In genomic region chr14:98602983-98603382, GRCh38 we compare ENCODE assay signal across 26 cellular contexts.
"Had no signal": no experiment of that assay in that cellular context is flagged by ENCODE, and none has a peak within 500 bp of the region (broad histone marks: within the 10 kb centered on the region; RNA-seq: fewer than 3 reads in every experiment).

No MANE protein-coding gene starts in this region.

- H3K4me2 ChIP-seq: neural progenitor cell had no signal

- H3K36me3 Mint-ChIP-seq: mesothelial cell of epicardium; naive B cell; natural killer cell; neural progenitor cell; stimulated activated memory B cell treated with anti-CD40 and anti-IgM and Interleukin-4, amounts not matched to agents 10 μg/mL and 1 μg/mL and 100 μg/mL, for 72 hours; type B pancreatic cell had no signal

- H2AFZ ChIP-seq: neural progenitor cell had no signal

- H3K4me1 Mint-ChIP-seq: naive B cell; natural killer cell; nephron progenitor cell; stimulated activated memory B cell treated with anti-CD40 and anti-IgM and Interleukin-4, amounts not matched to agents 10 μg/mL and 1 μg/mL and 100 μg/mL, for 72 hours had no signal

- H3K4me3 Mint-ChIP-seq: mesothelial cell of epicardium; naive B cell; natural killer cell; nephron progenitor cell; neural progenitor cell; stimulated activated memory B cell treated with anti-CD40 and anti-IgM and Interleukin-4, amounts not matched to agents 10 μg/mL and 1 μg/mL and 100 μg/mL, for 72 hours; stimulated activated naive CD8-positive, alpha-beta T cell treated with anti-CD3 and anti-CD28 coated beads, Interleukin-15, amount 100 ng/mL, for 72 hours; type B pancreatic cell had no signal

- FAIRE-seq: pancreas, small intestine had no signal

- H3K27ac Mint-ChIP-seq: mesothelial cell of epicardium; naive B cell; natural killer cell; nephron progenitor cell; neural progenitor cell; stimulated activated memory B cell treated with anti-CD40 and anti-IgM and Interleukin-4, amounts not matched to agents 10 μg/mL and 1 μg/mL and 100 μg/mL, for 72 hours; type B pancreatic cell had no signal

- H3K36me3 ChIP-seq: left ventricle myocardium inferior, neural progenitor cell, pancreas, prostate gland, sigmoid colon, spleen, tibial nerve, vagina had no signal

- H3K9ac ChIP-seq: neural progenitor cell had no signal

- ATAC-seq: natural killer cell; pancreas; right cardiac atrium; stimulated activated memory B cell treated with anti-CD40 and anti-IgM and Interleukin-4, amounts not matched to agents 10 μg/mL and 1 μg/mL and 100 μg/mL, for 72 hours; stimulated activated naive CD8-positive, alpha-beta T cell treated with anti-CD3 and anti-CD28 coated beads, Interleukin-15, amount 100 ng/mL, for 72 hours had no signal

- H3K27ac ChIP-seq: left ventricle myocardium inferior, neural progenitor cell, pancreas, prostate gland, sigmoid colon, spleen, tibial nerve, vagina had no signal

- H3K27me3 ChIP-seq: neural progenitor cell, pancreas, sigmoid colon, spleen, tibial nerve, vagina had no signal

- H3K4me1 ChIP-seq: left ventricle myocardium inferior, neural progenitor cell, pancreas, prostate gland, sigmoid colon, spleen, tibial nerve, vagina had no signal

- DNase-seq: hypothalamus; islet precursor cell; left ventricle myocardium inferior; mesendoderm; naive B cell; natural killer cell; nephron progenitor cell; pancreas; posterior cingulate gyrus; retina; right cardiac atrium; sigmoid colon; small intestine; spleen; stimulated activated CD4-positive, alpha-beta T cell treated with anti-CD3 and anti-CD28 coated beads, Interleukin-4, amount 100 ng/mL, for 24 hours; stimulated activated naive CD4-positive, alpha-beta T cell treated with Interleukin-2 at 50 U/mL for 16 hours; stimulated activated naive CD8-positive, alpha-beta T cell treated with anti-CD3 and anti-CD28 coated beads, Interleukin-15, amount 100 ng/mL, for 72 hours; substantia nigra had no signal

- H3K9me3 ChIP-seq: left ventricle myocardium inferior, pancreas, prostate gland, sigmoid colon, vagina had no signal

- H3K9me3 Mint-ChIP-seq: mesothelial cell of epicardium; natural killer cell; nephron progenitor cell; stimulated activated memory B cell treated with anti-CD40 and anti-IgM and Interleukin-4, amounts not matched to agents 10 μg/mL and 1 μg/mL and 100 μg/mL, for 72 hours; type B pancreatic cell had no signal

- H3K4me3 ChIP-seq: left ventricle myocardium inferior, lung, neural progenitor cell, pancreas, prostate gland, sigmoid colon, spleen, tibial nerve, vagina had no signal

- H3K27me3 Mint-ChIP-seq: naive B cell; stimulated activated memory B cell treated with anti-CD40 and anti-IgM and Interleukin-4, amounts not matched to agents 10 μg/mL and 1 μg/mL and 100 μg/mL, for 72 hours; stimulated activated naive CD8-positive, alpha-beta T cell treated with anti-CD3 and anti-CD28 coated beads, Interleukin-15, amount 100 ng/mL, for 72 hours had no signal
